Comparison of ENCODE assay signal across 1 cellular context in genomic region chr16:66569827-66570405, GRCh38.
A peak's percentile ranks its signal among the peaks of the same experiment; 100 is the strongest.
TF ChIP-seq lines count a peak whose summit lies in the region.

No MANE protein-coding gene starts in this region.

TF ChIP-seq in IMR-90, 13 proteins besides CTCF, POLR2A, EP300 and RAD21:
- TF ChIP-seq MXI1 (IDR thresholded peaks at IDR 0.05; ENCODE audit: borderline replicate concordance, low read depth, low read length) = no peak
- peak; percentile 16; the same call in 1 of the 2 replicates for TF ChIP-seq BHLHE40 (IDR thresholded peaks at IDR 0.05; ENCODE audit: low read depth, low read length)
- TF ChIP-seq MAFK (IDR thresholded peaks at IDR 0.05; ENCODE audit: low read depth, low read length) = no peak
- peak; percentile 90 for TF ChIP-seq CEBPB (IDR thresholded peaks at IDR 0.05; ENCODE audit: low read depth, low read length)
- TF ChIP-seq FOS (IDR thresholded peaks at IDR 0.05; ENCODE audit: low read depth, low read length) = peak; percentile 91
